In genomic region chr16:180101-180920, GRCh38 we compare ENCODE assay signal across 8 cellular contexts. TPM values are rescaled to one million over a fixed set of nuclear protein-coding genes. Genes with fewer than 3 reads are reported as not detected.
DNase-seq lines count a peak whose midpoint lies in the region; ATAC-seq and TF ChIP-seq lines count a peak whose summit lies in the region.

HBQ1 (plus strand) TSS chr16:180459; CDS start chr16:180487, 28 bp downstream.

- H3K36me3 Mint-ChIP-seq in CD4-positive, alpha-beta T cell (ENCODE audit: low read depth) = peaks cover 4% of the 10 kb centered on the region

- H3K4me3 Mint-ChIP-seq in CD4-positive, alpha-beta T cell = peak within 1 kb of the TSS; percentile 54

- ATAC-seq in CD4-positive, alpha-beta T cell (ENCODE audit: poor library complexity) = no peak
- ATAC-seq in foreskin keratinocyte (no peak), GM18873 (IDR thresholded peaks at IDR 0.05; ENCODE audit: low FRiP score, unreplicated experiment) (no peak)

- peaks cover 33% of the 10 kb centered on the region for H3K27me3 Mint-ChIP-seq in CD4-positive, alpha-beta T cell

- H3K4me1 Mint-ChIP-seq in CD4-positive, alpha-beta T cell (ENCODE audit: low read depth) = peaks cover 3% of the 10 kb centered on the region

- no peak for TF ChIP-seq POLR2A in prostate gland (IDR thresholded peaks at IDR 0.05)

- peaks cover 10% of the 10 kb centered on the region for H3K36me3 ChIP-seq in HUES6 (ENCODE audit: control insufficient read depth, insufficient read depth, low read length)
- H3K36me3 ChIP-seq in prostate gland = no peaks in the 10 kb centered on the region

- POLR2A ChIA-PET in CD4-positive, alpha-beta T cell (lab: Charles Lee) = interaction anchor here (0.6 kb wide), 1 partner anchor 245 kb away, joined by 3 read pairs; the partner anchor contains the start of gene RAB11FIP3

- no peaks in the 10 kb centered on the region for H3K9me3 Mint-ChIP-seq in CD4-positive, alpha-beta T cell

- H3K27ac Mint-ChIP-seq in CD4-positive, alpha-beta T cell = no peak within 1 kb of the TSS

- TF ChIP-seq CTCF in CD4-positive, alpha-beta T cell (IDR thresholded peaks at IDR 0.05) = no peak
- TF ChIP-seq CTCF in foreskin keratinocyte (conservative IDR thresholded peaks at IDR 0.05) = peak; percentile 58
- TF ChIP-seq CTCF in prostate gland (IDR thresholded peaks at IDR 0.05) = peak in 1 of 4 experiments; percentile 27

- H3K27ac ChIP-seq in CD4-positive, alpha-beta T cell (ENCODE audit: low read depth, low read length) = no peak within 1 kb of the TSS
- H3K27ac ChIP-seq in HUES6 (ENCODE audit: low read depth, low read length) (no peak within 1 kb of the TSS), foreskin keratinocyte (no peak within 1 kb of the TSS), prostate gland (no peak within 1 kb of the TSS)

- peak within 1 kb of the TSS; percentile 54 for H3K9ac ChIP-seq in HUES6 (ENCODE audit: low read length)

- CTCF ChIA-PET in CD4-positive, alpha-beta T cell (lab: Charles Lee) = interaction anchor here (0.9 to 2.5 kb wide), 4 partner anchors 8 to 115 kb away, joined by 3 to 16 read pairs (median 7); no protein-coding TSS in a partner anchor

- H3K27me3 ChIP-seq in CD4-positive, alpha-beta T cell (ENCODE audit: control insufficient read depth, insufficient read depth, low read length) = peaks cover 31% of the 10 kb centered on the region
- peaks cover 55% of the 10 kb centered on the region for H3K27me3 ChIP-seq in HUES6 (ENCODE audit: control insufficient read depth, insufficient read depth, low read length)
- H3K27me3 ChIP-seq in foreskin keratinocyte = peaks cover 49% of the 10 kb centered on the region
- H3K27me3 ChIP-seq in prostate gland (replicated peaks; ENCODE audit: insufficient read depth) = peaks cover 6% of the 10 kb centered on the region

- intact Hi-C loops in CD4-positive, alpha-beta T cell (cut with DNase I, micrococcal nuclease) = no loop called here
- intact Hi-C loops in prostate gland (cut with DNase I) = no loop called here

- H3K4me3 ChIP-seq in HUES6 (ENCODE audit: low read depth, low read length) (peak within 1 kb of the TSS; percentile 66), prostate gland (peak within 1 kb of the TSS; percentile 1 to 19)

- 7% methylated on average over 67 of the region's 83 CpGs for WGBS in prostate gland

- H3K4me1 ChIP-seq in HUES6 (ENCODE audit: control insufficient read depth, insufficient read depth, low read length) (peaks cover 7% of the 10 kb centered on the region; the same call in 1 of the 2 replicates), foreskin keratinocyte (no peaks in the 10 kb centered on the region), prostate gland (replicated peaks) (peaks cover 10% of the 10 kb centered on the region)

- H3K9me3 ChIP-seq in CD4-positive, alpha-beta T cell (ENCODE audit: control insufficient read depth, low read length) = no peaks in the 10 kb centered on the region
- H3K9me3 ChIP-seq in HUES6 (ENCODE audit: control insufficient read depth, insufficient read depth, low read depth, low read length) (no peaks in the 10 kb centered on the region), prostate gland (no peaks in the 10 kb centered on the region)

- DNase-seq in CD4-positive, alpha-beta T cell = peak in 3 of 10 experiments; percentile 14 to 46 (median 35)
- DNase-seq in activated T-cell treated with anti-CD3 and anti-CD28 coated beads for 1 hour (ENCODE audit: low read depth) (peak; percentile 22), foreskin keratinocyte (no peak), prostate gland (ENCODE audit: low spot score) (no peak), COR-L47 (lab: John Stamatoyannopoulos, UW) (no peak), occipital lobe (lab: John Stamatoyannopoulos, UW) (no peak)

RNA-seq across cellular contexts. Expression of gene HBQ1, which starts in this region (rescaled TPM):
- not detected for total RNA-seq in CD4-positive, alpha-beta T cell
- total RNA-seq in foreskin keratinocyte (0.28 TPM in 1 of 2 replicates, not detected in the other), prostate gland (not detected), occipital lobe (5.3 TPM)
- 0.64 and 1.6 TPM in 2 replicates for polyA plus RNA-seq in foreskin keratinocyte
